In the genomic region with DNA sequence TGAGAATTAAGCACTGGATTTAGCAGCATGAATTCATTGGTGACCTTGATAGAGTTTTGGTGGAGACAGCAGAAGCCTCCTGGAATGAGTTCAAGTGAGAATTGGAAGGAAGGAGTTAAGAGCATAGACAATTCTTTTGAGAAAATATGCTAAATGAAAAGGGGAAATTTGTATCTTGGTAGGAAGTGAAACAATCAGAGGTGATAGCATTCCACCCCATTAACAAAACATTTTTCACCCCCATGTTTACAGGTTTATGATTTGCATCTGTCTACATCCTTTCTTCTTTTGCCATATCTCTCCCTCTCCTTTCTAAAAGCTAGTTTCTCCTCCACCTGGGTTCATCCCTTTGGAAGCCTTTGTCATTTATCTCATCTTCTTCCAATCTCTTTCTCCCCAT, we compare ENCODE assay signal across 1 cellular context.
TF ChIP-seq lines count a peak whose summit lies in the region.

No MANE protein-coding gene starts in this region.

TF ChIP-seq in SK-N-SH, 30 proteins besides CTCF, POLR2A, EP300 and RAD21 (continued from another document):
- TF ChIP-seq REST (IDR thresholded peaks at IDR 0.05; ENCODE audit: low read depth, low read length) (no peak), MEF2A (IDR thresholded peaks at IDR 0.05; ENCODE audit: borderline replicate concordance, low read depth) (no peak)
